27 cellular contexts compared by ENCODE assay signal in genomic region chr1:93919780-93920179, GRCh38. TPM values are rescaled to one million over a fixed set of nuclear protein-coding genes. Genes with fewer than 3 reads are reported as not detected.
DNase-seq lines count a peak whose midpoint lies in the region; ATAC-seq and TF ChIP-seq lines count a peak whose summit lies in the region.
"Had no signal": no experiment of that assay in that cellular context is flagged by ENCODE, and none has a peak within 500 bp of the region (broad histone marks: within the 10 kb centered on the region; RNA-seq: fewer than 3 reads in every experiment).

No MANE protein-coding gene starts in this region.

- H3K4ac ChIP-seq in H9 (ENCODE audit: low read depth, low read length): no peak overlapping the region

- H2BK5ac ChIP-seq in H9 (ENCODE audit: insufficient read length, low read length): no peak overlapping the region

- no peak overlapping the region for H3K14ac ChIP-seq in H9 (ENCODE audit: insufficient read depth, low read length)

- H2BK12ac ChIP-seq in H9 (ENCODE audit: insufficient read length, low read depth, low read length): no peak overlapping the region

- no peak for ATAC-seq in activated naive CD4-positive, alpha-beta T cell treated with anti-CD3 and anti-CD28 coated beads, Interleukin-2, amount 50 U/mL, for 72 hours
- ATAC-seq: GM12878, Right ventricle myocardium inferior, SK-N-SH treated with all-trans-retinoic acid at 6 μM for 48 hours had no signal

- H2AK5ac ChIP-seq in H9 (ENCODE audit: insufficient read length, low read length): no peak overlapping the region

- no peak overlapping the region for H3K56ac ChIP-seq in H9 (ENCODE audit: insufficient read length, low read depth, low read length)

- TF ChIP-seq CTCF in H9 (conservative IDR thresholded peaks at IDR 0.05) (no peak), ascending aorta (IDR thresholded peaks at IDR 0.05) (no peak)

- H3K4me3 ChIP-seq in iPS-20b (ENCODE audit: low read length) (0 out of 2 replicates have a peak overlapping the region, but pooled peaks have one; percentile 10), ascending aorta (no peak overlapping the region)
- H3K4me3 ChIP-seq: BLaER1, GM12878, GM23248, PC-9, SJCRH30 had no signal

- H3K79me2 ChIP-seq in H9 (ENCODE audit: insufficient read depth, low read length): no peaks in the 10 kb centered on the region

- peak overlapping the region; percentile 39 for H3K4me2 ChIP-seq in H9 (ENCODE audit: insufficient read depth, insufficient read length, low read length)
- H3K4me2 ChIP-seq: BLaER1, KMS-11, PC-9 had no signal

- H3T11ph ChIP-seq in H9 (ENCODE audit: low read length): no peak overlapping the region

- H3K79me1 ChIP-seq in H9 (ENCODE audit: insufficient read depth, low read depth, low read length, poor library complexity, severe bottlenecking): no peaks in the 10 kb centered on the region

- no peak overlapping the region for H2BK15ac ChIP-seq in H9 (ENCODE audit: low read depth, low read length)

- no peak overlapping the region for H3K23ac ChIP-seq in H9 (ENCODE audit: insufficient read length, low read depth, low read length)

- H3K27ac Mint-ChIP-seq in H9: peak overlapping the region; percentile 11 to 92 (median 81); a peak in 4 of 7 replicates
- no peak overlapping the region for H3K27ac Mint-ChIP-seq in activated naive CD4-positive, alpha-beta T cell treated with anti-CD3 and anti-CD28 coated beads, Interleukin-2, amount 50 U/mL, for 72 hours
- H3K27ac Mint-ChIP-seq: CD4-positive, alpha-beta T cell; IgD-negative memory B cell had no signal

- no peaks in the 10 kb centered on the region for H3K23me2 ChIP-seq in H9 (ENCODE audit: insufficient read length, low read depth, low read length, poor library complexity, severe bottlenecking)

- no peak overlapping the region for H3K27ac ChIP-seq in H9 (ENCODE audit: insufficient read length, low read depth, low read length)
- no peak overlapping the region for H3K27ac ChIP-seq in iPS-20b (ENCODE audit: low read length)
- H3K27ac ChIP-seq in ascending aorta: no peak overlapping the region
- H3K27ac ChIP-seq: BLaER1, GM23248, HL-60, KMS-11, PC-9, SJCRH30 had no signal

- no peaks in the 10 kb centered on the region for H3K27me3 ChIP-seq in H9 (ENCODE audit: insufficient read depth, low read length)
- H3K27me3 ChIP-seq in iPS-20b (ENCODE audit: insufficient read depth, low read length): no peaks in the 10 kb centered on the region
- no peaks in the 10 kb centered on the region for H3K27me3 ChIP-seq in ascending aorta
- H3K27me3 ChIP-seq: BLaER1, SJCRH30 had no signal

- intact Hi-C loops in ascending aorta (cut with DNase I): no loop called here

- H3K4me1 Mint-ChIP-seq in H9: peaks cover 14 to 18% of the 10 kb centered on the region in 2 experiments
- H3K4me1 Mint-ChIP-seq: IgD-negative memory B cell had no signal

- H3K4me3 Mint-ChIP-seq in H9: no peak overlapping the region
- H3K4me3 Mint-ChIP-seq: CD4-positive, alpha-beta T cell; IgD-negative memory B cell had no signal

- no CpG with 5 or more reads among the region's 1 CpG for WGBS in H9 (ENCODE audit: extremely low coverage, insufficient read length, low lambda C conversion rate)

- no peak overlapping the region for H4K5ac ChIP-seq in H9 (ENCODE audit: insufficient read length, low read depth, low read length)

- H3K9me3 ChIP-seq in H9 (ENCODE audit: control insufficient read depth, low read depth, low read length) (peaks cover 9% of the 10 kb centered on the region), iPS-20b (ENCODE audit: insufficient read depth, low read depth, low read length) (peaks cover 8% of the 10 kb centered on the region; the same call in 1 of the 2 replicates), ascending aorta (peaks cover 0 to 8% of the 10 kb centered on the region in 2 donors)
- H3K9me3 ChIP-seq: BLaER1, Caco-2, SJCRH30 had no signal

- H3K4me1 ChIP-seq in H9 (ENCODE audit: insufficient read depth, low read length) (peaks cover 2% of the 10 kb centered on the region; the same call in 1 of the 2 replicates), iPS-20b (ENCODE audit: insufficient read depth, low read length) (peaks cover 10% of the 10 kb centered on the region; the same call in 1 of the 2 replicates), ascending aorta (no peaks in the 10 kb centered on the region)
- H3K4me1 ChIP-seq: BLaER1, Caco-2, SJCRH30 had no signal

- H3K27me3 Mint-ChIP-seq in H9 (ENCODE audit: low read depth): no peaks in the 10 kb centered on the region; the same call in 1 of the 2 replicates
- H3K27me3 Mint-ChIP-seq: CD4-positive, alpha-beta T cell had no signal

- no peaks in the 10 kb centered on the region for H4K20me1 ChIP-seq in H9 (ENCODE audit: control insufficient read depth, insufficient read depth, insufficient read length)
- H4K20me1 ChIP-seq: BLaER1 had no signal

- H2AFZ ChIP-seq in H9 (ENCODE audit: low read length): no peak overlapping the region
- H2AFZ ChIP-seq: GM23248, PC-9 had no signal

- no peak overlapping the region for H2BK120ac ChIP-seq in H9 (ENCODE audit: low read depth, low read length, poor library complexity, severe bottlenecking)

- H2BK20ac ChIP-seq in H9 (ENCODE audit: low read depth, low read length, poor library complexity, severe bottlenecking): no peak overlapping the region

- H3K36me3 ChIP-seq in iPS-20b (ENCODE audit: insufficient read depth, low read depth, low read length): no peaks in the 10 kb centered on the region
- no peaks in the 10 kb centered on the region for H3K36me3 ChIP-seq in ascending aorta
- H3K36me3 ChIP-seq: BLaER1, SJCRH30 had no signal

- DNase-seq in COR-L47 (lab: John Stamatoyannopoulos, UW): peak; percentile 8
- peak; percentile 35 for DNase-seq in H9
- DNase-seq in NCI-H69 (lab: John Stamatoyannopoulos, UW): peak; percentile 74
- no peak for DNase-seq in COLO829 (ENCODE audit: low spot score)
- no peak for DNase-seq in ascending aorta (ENCODE audit: low spot score in 2 of 2)
- DNase-seq in activated naive CD4-positive, alpha-beta T cell treated with anti-CD3 and anti-CD28 coated beads, Interleukin-2, amount 50 U/mL, for 72 hours (ENCODE audit: low spot score in 2 of 2): no peak
- DNase-seq: Caco-2; CD4-positive, alpha-beta T cell; EL; GDM1; GM23248; NCI-H1048; NCI-H187; NCI-H2081 treated with DMSO at 0.1 percent for 48 hours; NCI-H226; NCI-H510A; NK-92 treated with Interleukin-12 subunit alpha and Interleukin-12 subunit beta, amount 100 ng/mL, for 24 hours; SJCRH30 had no signal

- H4K91ac ChIP-seq in H9 (ENCODE audit: insufficient read length, low read depth, low read length): no peak overlapping the region

- H3K9me3 Mint-ChIP-seq in H9: peaks cover 22 to 24% of the 10 kb centered on the region in 2 experiments
- no peaks in the 10 kb centered on the region for H3K9me3 Mint-ChIP-seq in activated naive CD4-positive, alpha-beta T cell treated with anti-CD3 and anti-CD28 coated beads, Interleukin-2, amount 50 U/mL, for 72 hours
- H3K9me3 Mint-ChIP-seq: CD4-positive, alpha-beta T cell had no signal

- peaks cover 5 to 20% (median 12%) of the 10 kb centered on the region in 3 experiments for H3K36me3 Mint-ChIP-seq in H9 (ENCODE audit: insufficient read depth in 1 of 3, low read depth in 3 of 3)
- H3K36me3 Mint-ChIP-seq in activated naive CD4-positive, alpha-beta T cell treated with anti-CD3 and anti-CD28 coated beads, Interleukin-2, amount 50 U/mL, for 72 hours: no peaks in the 10 kb centered on the region

- no peak overlapping the region for H3K18ac ChIP-seq in H9 (ENCODE audit: insufficient read length, low read depth, low read length)

- no peak overlapping the region for H4K8ac ChIP-seq in H9 (replicated peaks; ENCODE audit: insufficient read length, low read depth, low read length)

- no peak overlapping the region for H3K9ac ChIP-seq in H9 (ENCODE audit: extremely low read depth, insufficient read length, low read length)
- H3K9ac ChIP-seq in iPS-20b (ENCODE audit: low read depth, low read length): no peak overlapping the region
- H3K9ac ChIP-seq: BLaER1, GM23248, KMS-11 had no signal

RNA-seq across cellular contexts. Expression of gene GCLM, which starts 10.6 kb away (rescaled TPM):
- total RNA-seq in H9 (2021): 14.9 and 15.4 TPM in 2 replicates
- 3.3 TPM for total RNA-seq in ascending aorta
- total RNA-seq in activated naive CD4-positive, alpha-beta T cell treated with anti-CD3 and anti-CD28 coated beads, Interleukin-2, amount 50 U/mL, for 72 hours: 10 to 100 TPM; 16.9 to 17.6 TPM

RNA-seq across cellular contexts. Expression of gene DNTTIP2, which starts 40.8 kb away (rescaled TPM):
- total RNA-seq in H9 (2021) (96.0 and 101 TPM in 2 replicates), ascending aorta (27.1 TPM)
- total RNA-seq in activated naive CD4-positive, alpha-beta T cell treated with anti-CD3 and anti-CD28 coated beads, Interleukin-2, amount 50 U/mL, for 72 hours: 10 to 100 TPM; 64.9 to 67.0 TPM

Comparison
In these comparisons a context has a peak if more than half of its experiments do, and no peak if none do; other contexts are left out.
1. DNase-seq: peak in COR-L47 (single experiment), H9 (single experiment) and NCI-H69 (single experiment); none in COLO829 (single experiment), ascending aorta (0 of 2) and activated naive CD4-positive, alpha-beta T cell treated with anti-CD3 and anti-CD28 coated beads, Interleukin-2, amount 50 U/mL, for 72 hours (0 of 2).
2. H3K27ac Mint-ChIP-seq: peak in H9 (3 of 3); none in activated naive CD4-positive, alpha-beta T cell treated with anti-CD3 and anti-CD28 coated beads, Interleukin-2, amount 50 U/mL, for 72 hours (0 of 2).